In the genomic region with DNA sequence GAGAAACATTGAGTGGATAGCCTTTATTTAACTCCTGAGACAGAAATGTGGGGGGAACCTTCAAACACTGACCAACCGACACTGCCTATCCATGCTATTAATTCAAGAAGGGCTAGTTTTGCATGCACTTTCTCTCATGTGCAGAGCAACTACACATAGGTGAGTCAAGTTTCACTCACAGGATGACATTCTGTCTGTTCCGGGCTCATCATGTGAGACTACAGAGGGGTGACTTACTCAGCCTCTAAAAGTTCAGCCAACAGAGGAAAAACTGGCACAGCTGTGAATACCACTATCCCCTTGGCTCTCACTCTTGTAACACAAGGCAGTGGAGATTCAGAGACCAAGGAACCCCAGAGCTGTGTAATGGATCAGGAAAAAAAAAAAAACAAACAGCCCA, we compare ENCODE assay signal across 1 cellular context.
TF ChIP-seq lines count a peak whose summit lies in the region.

No MANE protein-coding gene starts in this region.

TF ChIP-seq in GM23338, 12 proteins besides CTCF, POLR2A, EP300 and RAD21 (continued from another document):
- TF ChIP-seq, protein P1, sequence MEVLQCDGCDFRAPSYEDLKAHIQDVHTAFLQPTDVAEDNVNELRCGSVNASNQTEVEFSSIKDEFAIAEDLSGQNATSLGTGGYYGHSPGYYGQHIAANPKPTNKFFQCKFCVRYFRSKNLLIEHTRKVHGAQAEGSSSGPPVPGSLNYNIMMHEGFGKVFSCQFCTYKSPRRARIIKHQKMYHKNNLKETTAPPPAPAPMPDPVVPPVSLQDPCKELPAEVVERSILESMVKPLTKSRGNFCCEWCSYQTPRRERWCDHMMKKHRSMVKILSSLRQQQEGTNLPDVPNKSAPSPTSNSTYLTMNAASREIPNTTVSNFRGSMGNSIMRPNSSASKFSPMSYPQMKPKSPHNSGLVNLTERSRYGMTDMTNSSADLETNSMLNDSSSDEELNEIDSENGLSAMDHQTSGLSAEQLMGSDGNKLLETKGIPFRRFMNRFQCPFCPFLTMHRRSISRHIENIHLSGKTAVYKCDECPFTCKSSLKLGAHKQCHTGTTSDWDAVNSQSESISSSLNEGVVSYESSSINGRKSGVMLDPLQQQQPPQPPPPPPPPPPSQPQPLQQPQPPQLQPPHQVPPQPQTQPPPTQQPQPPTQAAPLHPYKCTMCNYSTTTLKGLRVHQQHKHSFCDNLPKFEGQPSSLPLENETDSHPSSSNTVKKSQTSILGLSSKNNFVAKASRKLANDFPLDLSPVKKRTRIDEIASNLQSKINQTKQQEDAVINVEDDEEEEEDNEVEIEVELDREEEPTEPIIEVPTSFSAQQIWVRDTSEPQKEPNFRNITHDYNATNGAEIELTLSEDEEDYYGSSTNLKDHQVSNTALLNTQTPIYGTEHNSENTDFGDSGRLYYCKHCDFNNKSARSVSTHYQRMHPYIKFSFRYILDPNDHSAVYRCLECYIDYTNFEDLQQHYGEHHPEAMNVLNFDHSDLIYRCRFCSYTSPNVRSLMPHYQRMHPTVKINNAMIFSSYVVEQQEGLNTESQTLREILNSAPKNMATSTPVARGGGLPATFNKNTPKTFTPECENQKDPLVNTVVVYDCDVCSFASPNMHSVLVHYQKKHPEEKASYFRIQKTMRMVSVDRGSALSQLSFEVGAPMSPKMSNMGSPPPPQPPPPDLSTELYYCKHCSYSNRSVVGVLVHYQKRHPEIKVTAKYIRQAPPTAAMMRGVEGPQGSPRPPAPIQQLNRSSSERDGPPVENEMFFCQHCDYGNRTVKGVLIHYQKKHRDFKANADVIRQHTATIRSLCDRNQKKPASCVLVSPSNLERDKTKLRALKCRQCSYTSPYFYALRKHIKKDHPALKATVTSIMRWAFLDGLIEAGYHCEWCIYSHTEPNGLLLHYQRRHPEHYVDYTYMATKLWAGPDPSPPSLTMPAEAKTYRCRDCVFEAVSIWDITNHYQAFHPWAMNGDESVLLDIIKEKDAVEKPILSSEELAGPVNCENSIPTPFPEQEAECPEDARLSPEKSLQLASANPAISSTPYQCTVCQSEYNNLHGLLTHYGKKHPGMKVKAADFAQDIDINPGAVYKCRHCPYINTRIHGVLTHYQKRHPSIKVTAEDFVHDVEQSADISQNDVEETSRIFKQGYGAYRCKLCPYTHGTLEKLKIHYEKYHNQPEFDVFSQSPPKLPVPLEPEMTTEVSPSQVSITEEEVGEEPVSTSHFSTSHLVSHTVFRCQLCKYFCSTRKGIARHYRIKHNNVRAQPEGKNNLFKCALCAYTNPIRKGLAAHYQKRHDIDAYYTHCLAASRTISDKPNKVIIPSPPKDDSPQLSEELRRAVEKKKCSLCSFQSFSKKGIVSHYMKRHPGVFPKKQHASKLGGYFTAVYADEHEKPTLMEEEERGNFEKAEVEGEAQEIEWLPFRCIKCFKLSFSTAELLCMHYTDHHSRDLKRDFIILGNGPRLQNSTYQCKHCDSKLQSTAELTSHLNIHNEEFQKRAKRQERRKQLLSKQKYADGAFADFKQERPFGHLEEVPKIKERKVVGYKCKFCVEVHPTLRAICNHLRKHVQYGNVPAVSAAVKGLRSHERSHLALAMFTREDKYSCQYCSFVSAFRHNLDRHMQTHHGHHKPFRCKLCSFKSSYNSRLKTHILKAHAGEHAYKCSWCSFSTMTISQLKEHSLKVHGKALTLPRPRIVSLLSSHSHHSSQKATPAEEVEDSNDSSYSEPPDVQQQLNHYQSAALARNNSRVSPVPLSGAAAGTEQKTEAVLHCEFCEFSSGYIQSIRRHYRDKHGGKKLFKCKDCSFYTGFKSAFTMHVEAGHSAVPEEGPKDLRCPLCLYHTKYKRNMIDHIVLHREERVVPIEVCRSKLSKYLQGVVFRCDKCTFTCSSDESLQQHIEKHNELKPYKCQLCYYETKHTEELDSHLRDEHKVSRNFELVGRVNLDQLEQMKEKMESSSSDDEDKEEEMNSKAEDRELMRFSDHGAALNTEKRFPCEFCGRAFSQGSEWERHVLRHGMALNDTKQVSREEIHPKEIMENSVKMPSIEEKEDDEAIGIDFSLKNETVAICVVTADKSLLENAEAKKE (CRISPR knock-in tag; IDR thresholded peaks at IDR 0.05) = no peak
- TF ChIP-seq CREB1 (CRISPR knock-in tag; IDR thresholded peaks at IDR 0.05; ENCODE audit: low read depth) = no peak
